Comparison of ENCODE assay signal across 8 cellular contexts in genomic region chr3:42831321-42831713, GRCh38. TPM values are rescaled to one million over a fixed set of nuclear protein-coding genes. Genes with fewer than 3 reads are reported as not detected.
DNase-seq lines count a peak whose midpoint lies in the region; ATAC-seq and TF ChIP-seq lines count a peak whose summit lies in the region.

No MANE protein-coding gene starts in this region.

- TF ChIP-seq CTCF in 22Rv1 (IDR thresholded peaks at IDR 0.05) (peak; percentile 91), GM13976 (IDR thresholded peaks at IDR 0.05; ENCODE audit: borderline replicate concordance, control extremely low read depth, extremely low read depth, insufficient read depth, missing control alignments) (peak; percentile 63), Loucy (conservative IDR thresholded peaks at IDR 0.05; ENCODE audit: low read length) (peak; percentile 84), heart right ventricle (IDR thresholded peaks at IDR 0.05) (peak; percentile 44 to 80 (median 73)), retinal pigment epithelial cell (conservative IDR thresholded peaks at IDR 0.05; ENCODE audit: low read depth, low read length) (peak; percentile 77)

- H3K4me2 ChIP-seq in Loucy (ENCODE audit: low read depth, low read length, poor library complexity, severe bottlenecking): peak overlapping the region; percentile 15

- H4K20me1 ChIP-seq in Loucy (ENCODE audit: insufficient read depth, low read length, poor library complexity, severe bottlenecking): no peaks in the 10 kb centered on the region

- H3K4me3 ChIP-seq in Loucy (ENCODE audit: low read length, poor library complexity, severe bottlenecking): no peak overlapping the region
- no peak overlapping the region for H3K4me3 ChIP-seq in heart right ventricle
- no peak overlapping the region for H3K4me3 ChIP-seq in retinal pigment epithelial cell (ENCODE audit: low read length)

- peak; percentile 55 for DNase-seq in GM13976 (ENCODE audit: low spot score)
- DNase-seq in activated naive CD4-positive, alpha-beta T cell treated with anti-CD3 and anti-CD28 coated beads, Interleukin-2, amount 50 U/mL, for 16 hours: peak; percentile 71
- DNase-seq in heart right ventricle: peak; percentile 48 to 74
- DNase-seq in retinal pigment epithelial cell (ENCODE audit: low read depth): no peak

- H3K9ac ChIP-seq in Loucy (ENCODE audit: low read depth, low read length, poor library complexity, severe bottlenecking): peak overlapping the region; percentile 21

- H3K27ac ChIP-seq in 22Rv1 (no peak overlapping the region), heart right ventricle (no peak overlapping the region)

- H3F3A ChIP-seq in Loucy (ENCODE audit: low read depth): no peaks in the 10 kb centered on the region

- H3K27me3 ChIP-seq in Loucy (ENCODE audit: insufficient read depth, low read length, poor library complexity, severe bottlenecking) (no peaks in the 10 kb centered on the region), heart right ventricle (no peaks in the 10 kb centered on the region)

- intact Hi-C loops in heart right ventricle (cut with DNase I): loop anchor here (1.0 to 10.0 kb wide), 7 partner anchors 46 to 54 kb away; partner anchors contain the start of gene CYP8B1 (in 1 of the 10)

- no peaks in the 10 kb centered on the region for H3K9me2 ChIP-seq in Loucy (replicated peaks; ENCODE audit: low read depth, low read length)

- no peaks in the 10 kb centered on the region for H3K79me2 ChIP-seq in Loucy (ENCODE audit: insufficient read depth, low read length)

- WGBS in heart right ventricle, 2 donors: 16 to 17% methylated on average over 3 of the region's 3 CpGs

- ATAC-seq in SK-N-SH treated with all-trans-retinoic acid at 6 μM for 48 hours (peak; percentile 92), heart right ventricle (peak; percentile 25 to 76 (median 66)), HG03139 (IDR thresholded peaks at IDR 0.05; ENCODE audit: unreplicated experiment) (no peak)

- in situ Hi-C loops in GM13976 (cut with MboI; ENCODE audit: low sequenced_read_pairs, unreplicated experiment): no loop called here

- H3K36me3 ChIP-seq in Loucy (ENCODE audit: insufficient read depth, low read length): no peaks in the 10 kb centered on the region
- H3K36me3 ChIP-seq in heart right ventricle: no peaks in the 10 kb centered on the region

- H3K9me3 ChIP-seq in Loucy (ENCODE audit: insufficient read depth, low read depth, low read length): no peaks in the 10 kb centered on the region
- H3K9me3 ChIP-seq in heart right ventricle: no peaks in the 10 kb centered on the region

- peak overlapping the region; percentile 79 for H2AFZ ChIP-seq in Loucy (ENCODE audit: low read length)

- H3K4me1 ChIP-seq in Loucy (ENCODE audit: insufficient read depth, low read length, poor library complexity, severe bottlenecking): peaks cover 7% of the 10 kb centered on the region
- H3K4me1 ChIP-seq in heart right ventricle: peaks cover 0 to 6% (median 0%) of the 10 kb centered on the region in 9 donors

TF ChIP-seq in SK-N-SH treated with all-trans-retinoic acid at 6 μM for 48 hours, 23 proteins besides CTCF, POLR2A, EP300 and RAD21:
- TF ChIP-seq CSRNP3 (CRISPR knock-in tag; IDR thresholded peaks at IDR 0.05): no peak
- no peak for TF ChIP-seq TSHZ2 (CRISPR knock-in tag; IDR thresholded peaks at IDR 0.05)
- TF ChIP-seq SNAI2 (CRISPR knock-in tag; IDR thresholded peaks at IDR 0.05): no peak
- no peak for TF ChIP-seq OSR1 (CRISPR knock-in tag; IDR thresholded peaks at IDR 0.05)
- no peak for TF ChIP-seq ZFP30 (CRISPR knock-in tag; IDR thresholded peaks at IDR 0.05)
- TF ChIP-seq CREB5 (CRISPR knock-in tag; IDR thresholded peaks at IDR 0.05; ENCODE audit: low read depth): no peak
- no peak for TF ChIP-seq ZNF565 (CRISPR knock-in tag; conservative IDR thresholded peaks at IDR 0.05; ENCODE audit: low read depth)
- no peak for TF ChIP-seq ZNF8 (CRISPR knock-in tag; IDR thresholded peaks at IDR 0.05)
- TF ChIP-seq TOX (CRISPR knock-in tag; IDR thresholded peaks at IDR 0.05; ENCODE audit: borderline replicate concordance): no peak
- no peak for TF ChIP-seq GLIS3 (CRISPR knock-in tag; IDR thresholded peaks at IDR 0.05)
TF ChIP-seq in SK-N-SH treated with all-trans-retinoic acid at 6 μM for 48 hours: peak in this region for 0.

RNA-seq across cellular contexts. Expression of gene ACKR2, which starts 22.1 kb away (rescaled TPM):
- 1 to 10 TPM in 8 of 10 donors, under 1 TPM in 2; 0.93 to 2.1 (median 1.2) TPM for total RNA-seq in heart right ventricle
- polyA plus RNA-seq in heart right ventricle: under 1 TPM; 0.15 to 0.25 TPM

RNA-seq across cellular contexts. Expression of gene HIGD1A, which starts 27.0 kb away (rescaled TPM):
- 100 to 1,000 TPM; 276 to 397 (median 331) TPM for total RNA-seq in heart right ventricle
- polyA plus RNA-seq in heart right ventricle: 100 to 1,000 TPM; 179 to 399 TPM

RNA-seq across cellular contexts. Expression of gene CYP8B1, which starts 44.4 kb away (rescaled TPM):
- not detected for total RNA-seq in heart right ventricle
- polyA plus RNA-seq in heart right ventricle: not detected

RNA-seq across cellular contexts. Expression of gene CCDC13, which starts 58.3 kb away (rescaled TPM):
- 1 to 10 TPM in 2 of 10 donors, under 1 TPM in 6, not detected in 2; 0.16 to 1.2 (median 0.62) TPM for total RNA-seq in heart right ventricle
- under 1 TPM; 0.44 to 0.52 TPM for polyA plus RNA-seq in heart right ventricle
